ENCODE assay signal across 16 cellular contexts in genomic region chr7:102097601-102098161, GRCh38.
DNase-seq lines count a peak whose midpoint lies in the region; ATAC-seq and TF ChIP-seq lines count a peak whose summit lies in the region.
"Had no signal": no experiment of that assay in that cellular context is flagged by ENCODE, and none has a peak within 500 bp of the region (broad histone marks: within the 10 kb centered on the region; RNA-seq: fewer than 3 reads in every experiment).

No MANE protein-coding gene starts in this region.

- H3K36me3 ChIP-seq in GM23248 (ENCODE audit: low read depth): no peaks in the 10 kb centered on the region
- H3K36me3 ChIP-seq in trophoblast cell (ENCODE audit: control insufficient read depth in 1 of 2, insufficient read depth in 2 of 2, low read length in 2 of 2): peaks cover 3 to 5% of the 10 kb centered on the region in 2 experiments

- no peak overlapping the region for H3K14ac ChIP-seq in trophoblast cell (ENCODE audit: low read length)

- H3K18ac ChIP-seq in trophoblast cell (ENCODE audit: low read length): no peak overlapping the region

- intact Hi-C loops in activated naive CD4-positive, alpha-beta T cell treated with anti-CD3 and anti-CD28 coated beads for 36 hours (cut with micrococcal nuclease): no loop called here

- H3K4me1 ChIP-seq in GM23248 (ENCODE audit: insufficient read depth) (no peaks in the 10 kb centered on the region), trophoblast cell (ENCODE audit: control insufficient read depth in 1 of 2, insufficient read depth in 2 of 2, low read length in 2 of 2) (peaks cover 19 to 30% of the 10 kb centered on the region in 2 experiments)

- no peak overlapping the region for H2BK5ac ChIP-seq in trophoblast cell (ENCODE audit: low read depth, low read length, poor library complexity)

- no peaks in the 10 kb centered on the region for H3K9me2 ChIP-seq in GM23248 (ENCODE audit: insufficient read depth)

- no peak overlapping the region for H2BK12ac ChIP-seq in trophoblast cell (ENCODE audit: low read length)

- H3K4me3 Mint-ChIP-seq in activated naive CD8-positive, alpha-beta T cell treated with anti-CD3 and anti-CD28 coated beads, Interleukin-2, amount 50 U/mL, for 24 hours: no peak overlapping the region
- no peak overlapping the region for H3K4me3 Mint-ChIP-seq in activated naive CD4-positive, alpha-beta T cell treated with anti-CD3 and anti-CD28 coated beads for 36 hours
- H3K4me3 Mint-ChIP-seq: activated naive CD4-positive, alpha-beta T cell treated with anti-CD3 and anti-CD28 coated beads, Interleukin-2, amount 10 ng/mL, durations not matched to agents 7 days and 5 days had no signal

- H3K9ac ChIP-seq in GM23248 (no peak overlapping the region), trophoblast cell (ENCODE audit: low read length) (no peak overlapping the region)

- H4K91ac ChIP-seq in trophoblast cell (ENCODE audit: low read depth, low read length): no peak overlapping the region

- no peak overlapping the region for H3K4ac ChIP-seq in trophoblast cell (ENCODE audit: low read depth, low read length)

- no peaks in the 10 kb centered on the region for H3K4me1 Mint-ChIP-seq in activated naive CD8-positive, alpha-beta T cell treated with anti-CD3 and anti-CD28 coated beads, Interleukin-2, amount 50 U/mL, for 24 hours
- H3K4me1 Mint-ChIP-seq in activated naive CD4-positive, alpha-beta T cell treated with anti-CD3 and anti-CD28 coated beads for 36 hours (ENCODE audit: low read depth): no peaks in the 10 kb centered on the region
- H3K4me1 Mint-ChIP-seq: activated naive CD4-positive, alpha-beta T cell treated with anti-CD3 and anti-CD28 coated beads, Interleukin-2, amount 10 ng/mL, durations not matched to agents 7 days and 5 days had no signal

- WGBS in GM23248 (ENCODE audit: low coverage in 1 of 2, low lambda C conversion rate in 2 of 2, missing lambda C conversion rate in 2 of 2), 2 experiments: 68 to 69% methylated on average over 13 of the region's 13 CpGs
- WGBS in trophoblast cell (ENCODE audit: extremely low coverage, insufficient coverage, insufficient read length): no CpG with 5 or more reads among the region's 13 CpGs

- H3K9me3 Mint-ChIP-seq in activated naive CD8-positive, alpha-beta T cell treated with anti-CD3 and anti-CD28 coated beads, Interleukin-2, amount 50 U/mL, for 24 hours: no peaks in the 10 kb centered on the region
- H3K9me3 Mint-ChIP-seq in activated naive CD4-positive, alpha-beta T cell treated with anti-CD3 and anti-CD28 coated beads for 36 hours: no peaks in the 10 kb centered on the region
- H3K9me3 Mint-ChIP-seq: activated naive CD4-positive, alpha-beta T cell treated with anti-CD3 and anti-CD28 coated beads, Interleukin-2, amount 10 ng/mL, durations not matched to agents 7 days and 5 days had no signal

- DNase-seq in GM23248 (peak; percentile 35), LoVo (ENCODE audit: low spot score) (peak; percentile 87), fibroblast of the aortic adventitia (ENCODE audit: low read depth) (peak; percentile 25), trophoblast cell (peak; percentile 89 to 91)
- no peak for DNase-seq in activated naive CD8-positive, alpha-beta T cell treated with anti-CD3 and anti-CD28 coated beads, Interleukin-2, amount 50 U/mL, for 24 hours
- no peak for DNase-seq in activated naive CD4-positive, alpha-beta T cell treated with anti-CD3 and anti-CD28 coated beads for 36 hours
- DNase-seq: activated naive CD4-positive, alpha-beta T cell treated with anti-CD3 and anti-CD28 coated beads, Interleukin-2, amount 10 ng/mL, durations not matched to agents 7 days and 5 days; DMS153; heart right ventricle; NCI-H1694; NCI-H345; SIG-M5; stimulated activated CD4-positive, alpha-beta T cell treated with anti-CD3 and anti-CD28 coated beads, Interleukin-4, amount 100 ng/mL, for 4 hours had no signal

- no peaks in the 10 kb centered on the region for H3K79me2 ChIP-seq in GM23248 (ENCODE audit: insufficient read depth)
- no peaks in the 10 kb centered on the region for H3K79me2 ChIP-seq in trophoblast cell (ENCODE audit: control insufficient read depth, insufficient read depth, low read length, poor library complexity)

- no peaks in the 10 kb centered on the region for H3K27me3 ChIP-seq in GM23248 (replicated peaks; ENCODE audit: insufficient read depth)
- no peaks in the 10 kb centered on the region for H3K27me3 ChIP-seq in trophoblast cell (ENCODE audit: insufficient read depth, low read length)
- H3K27me3 ChIP-seq: BLaER1 treated with 17β-estradiol and CSF1 and Interleukin-3, amounts not matched to agents 10 nM and 100 nM; dorsolateral prefrontal cortex; heart right ventricle had no signal

- no peaks in the 10 kb centered on the region for H3F3A ChIP-seq in GM23248 (ENCODE audit: insufficient read depth)

- H2BK120ac ChIP-seq in trophoblast cell (ENCODE audit: insufficient read depth, low read length, poor library complexity): no peak overlapping the region

- no peak overlapping the region for H3K23ac ChIP-seq in trophoblast cell (ENCODE audit: low read length)

- H3K27ac ChIP-seq in GM23248 (no peak overlapping the region), trophoblast cell (ENCODE audit: low read depth, low read length) (peak overlapping the region; percentile 67)
- H3K27ac ChIP-seq: BLaER1 treated with 17β-estradiol and CSF1 and Interleukin-3, amounts not matched to agents 10 nM and 100 nM; dorsolateral prefrontal cortex; heart right ventricle had no signal

- H4K8ac ChIP-seq in trophoblast cell (ENCODE audit: low read depth, low read length): no peak overlapping the region

- ATAC-seq in activated naive CD8-positive, alpha-beta T cell treated with anti-CD3 and anti-CD28 coated beads, Interleukin-2, amount 50 U/mL, for 24 hours: no peak
- no peak for ATAC-seq in HG03045 (IDR thresholded peaks at IDR 0.05; ENCODE audit: unreplicated experiment)
- ATAC-seq: heart right ventricle had no signal

- no peak overlapping the region for H2AK5ac ChIP-seq in trophoblast cell (ENCODE audit: low read length)

- no peak for TF ChIP-seq CTCF in fibroblast of the aortic adventitia (IDR thresholded peaks at IDR 0.05; ENCODE audit: insufficient read depth, low read length)

- no peaks in the 10 kb centered on the region for H3K27me3 Mint-ChIP-seq in activated naive CD8-positive, alpha-beta T cell treated with anti-CD3 and anti-CD28 coated beads, Interleukin-2, amount 50 U/mL, for 24 hours
- no peaks in the 10 kb centered on the region for H3K27me3 Mint-ChIP-seq in activated naive CD4-positive, alpha-beta T cell treated with anti-CD3 and anti-CD28 coated beads for 36 hours (ENCODE audit: low read depth)
- H3K27me3 Mint-ChIP-seq: activated naive CD4-positive, alpha-beta T cell treated with anti-CD3 and anti-CD28 coated beads, Interleukin-2, amount 10 ng/mL, durations not matched to agents 7 days and 5 days had no signal

- no peak overlapping the region for H3K4me2 ChIP-seq in GM23248 (ENCODE audit: unreplicated experiment)
- H3K4me2 ChIP-seq in trophoblast cell (ENCODE audit: low read length): peak overlapping the region; percentile 37

- H3K9me3 ChIP-seq in GM23248 (ENCODE audit: low read depth) (no peaks in the 10 kb centered on the region), trophoblast cell (ENCODE audit: insufficient read depth, low read depth, low read length) (no peaks in the 10 kb centered on the region)
- H3K9me3 ChIP-seq: BLaER1 treated with 17β-estradiol and CSF1 and Interleukin-3, amounts not matched to agents 10 nM and 100 nM; heart right ventricle had no signal

- in situ Hi-C loops in GM23248 (cut with MboI): no loop called here

- H2AFZ ChIP-seq in GM23248 (no peak overlapping the region), trophoblast cell (ENCODE audit: insufficient read depth, low read length, poor library complexity) (no peak overlapping the region)

- no peaks in the 10 kb centered on the region for H4K20me1 ChIP-seq in GM23248 (ENCODE audit: insufficient read depth)

- H3K36me3 Mint-ChIP-seq in activated naive CD8-positive, alpha-beta T cell treated with anti-CD3 and anti-CD28 coated beads, Interleukin-2, amount 50 U/mL, for 24 hours (ENCODE audit: low read depth): peaks cover 4% of the 10 kb centered on the region
- H3K36me3 Mint-ChIP-seq in activated naive CD4-positive, alpha-beta T cell treated with anti-CD3 and anti-CD28 coated beads for 36 hours (ENCODE audit: low read depth): no peaks in the 10 kb centered on the region
- H3K36me3 Mint-ChIP-seq: activated naive CD4-positive, alpha-beta T cell treated with anti-CD3 and anti-CD28 coated beads, Interleukin-2, amount 10 ng/mL, durations not matched to agents 7 days and 5 days had no signal

- no peak overlapping the region for H3K4me3 ChIP-seq in GM23248
- no peak overlapping the region for H3K4me3 ChIP-seq in fibroblast of the aortic adventitia (ENCODE audit: low read depth, low read length)
- H3K4me3 ChIP-seq in trophoblast cell (ENCODE audit: low read depth, low read length): no peak overlapping the region
- H3K4me3 ChIP-seq: BLaER1 treated with 17β-estradiol and CSF1 and Interleukin-3, amounts not matched to agents 10 nM and 100 nM; dorsolateral prefrontal cortex; heart right ventricle had no signal

- H4K12ac ChIP-seq in trophoblast cell (ENCODE audit: low read depth, low read length): no peak overlapping the region

- H3K79me1 ChIP-seq in trophoblast cell (ENCODE audit: low read length): peaks cover 16% of the 10 kb centered on the region

- CTCF ChIA-PET in activated naive CD4-positive, alpha-beta T cell treated with anti-CD3 and anti-CD28 coated beads for 36 hours (lab: Charles Lee): no interaction called here

- H3K27ac Mint-ChIP-seq in activated naive CD8-positive, alpha-beta T cell treated with anti-CD3 and anti-CD28 coated beads, Interleukin-2, amount 50 U/mL, for 24 hours: no peak overlapping the region
- no peak overlapping the region for H3K27ac Mint-ChIP-seq in activated naive CD4-positive, alpha-beta T cell treated with anti-CD3 and anti-CD28 coated beads for 36 hours
- H3K27ac Mint-ChIP-seq: activated naive CD4-positive, alpha-beta T cell treated with anti-CD3 and anti-CD28 coated beads, Interleukin-2, amount 10 ng/mL, durations not matched to agents 7 days and 5 days had no signal

Comparison
In these comparisons a context has a peak if more than half of its experiments do, and no peak if none do; other contexts are left out.
1. DNase-seq: peak in GM23248 (single experiment), LoVo (single experiment), fibroblast of the aortic adventitia (single experiment) and trophoblast cell (2 of 2); none in activated naive CD8-positive, alpha-beta T cell treated with anti-CD3 and anti-CD28 coated beads, Interleukin-2, amount 50 U/mL, for 24 hours (single experiment) and activated naive CD4-positive, alpha-beta T cell treated with anti-CD3 and anti-CD28 coated beads for 36 hours (single experiment).